ENCODE assay signal across 11 cellular contexts in the genomic region with DNA sequence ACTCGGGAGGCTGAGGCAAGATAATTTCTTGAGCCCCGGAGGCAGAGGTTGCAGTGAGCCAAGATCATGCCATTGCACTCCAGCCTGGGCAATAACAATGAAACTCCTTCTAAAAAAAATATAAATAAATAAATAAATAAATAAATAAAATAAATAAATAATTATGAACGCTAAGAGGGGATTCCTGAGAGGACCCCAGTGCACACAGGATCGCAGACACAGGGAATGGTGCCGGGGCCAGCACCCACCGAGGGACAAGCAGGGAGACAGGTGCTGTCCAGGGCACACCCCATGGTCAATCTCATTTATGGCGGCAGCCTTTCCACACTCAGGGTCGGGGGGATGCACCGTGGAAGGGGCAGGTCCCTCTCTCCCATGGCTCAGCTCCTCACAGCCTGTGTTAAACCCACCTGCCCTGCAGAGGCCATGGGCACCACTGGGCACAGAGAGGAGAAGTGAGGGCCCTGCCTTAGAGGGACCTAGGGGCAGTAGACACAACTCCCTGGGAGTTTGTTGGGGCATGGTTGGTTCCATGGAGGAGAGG. TPM values are rescaled to one million over a fixed set of nuclear protein-coding genes. Genes with fewer than 3 reads are reported as not detected.
DNase-seq lines count a peak whose midpoint lies in the region; ATAC-seq and TF ChIP-seq lines count a peak whose summit lies in the region.
"Had no signal": no experiment of that assay in that cellular context is flagged by ENCODE, and none has a peak within 500 bp of the region (broad histone marks: within the 10 kb centered on the region; RNA-seq: fewer than 3 reads in every experiment).

No MANE protein-coding gene starts in this region.

- no peaks in the 10 kb centered on the region for H3K36me3 ChIP-seq in neural progenitor cell
- H3K36me3 ChIP-seq: BLaER1 treated with 17β-estradiol and CSF1 and Interleukin-3, amounts not matched to agents 10 nM and 100 nM had no signal

- H3K79me2 ChIP-seq in neural progenitor cell (ENCODE audit: low read depth) = no peaks in the 10 kb centered on the region

- no peaks in the 10 kb centered on the region for H3K9me3 Mint-ChIP-seq in natural killer cell treated with Interleukin-12 subunit alpha and Interleukin-12 subunit beta and Interleukin-15 and Interleukin-18, amount 100 ng/mL, for 72 hours
- no peaks in the 10 kb centered on the region for H3K9me3 Mint-ChIP-seq in natural killer cell
- peaks cover 9% of the 10 kb centered on the region for H3K9me3 Mint-ChIP-seq in neural progenitor cell
- H3K9me3 Mint-ChIP-seq: CD4-positive, alpha-beta memory T cell had no signal

- peaks cover 3 to 6% of the 10 kb centered on the region in 2 donors for H3K4me1 Mint-ChIP-seq in natural killer cell treated with Interleukin-12 subunit alpha and Interleukin-12 subunit beta and Interleukin-15 and Interleukin-18, amount 100 ng/mL, for 72 hours (ENCODE audit: low read depth in 2 of 2)
- H3K4me1 Mint-ChIP-seq in natural killer cell = peaks cover 0 to 3% of the 10 kb centered on the region in 2 donors
- H3K4me1 Mint-ChIP-seq in T-helper 17 cell = peaks cover 17% of the 10 kb centered on the region
- H3K4me1 Mint-ChIP-seq in neural progenitor cell = peaks cover 10% of the 10 kb centered on the region

- H3K9ac ChIP-seq in neural progenitor cell = no peak overlapping the region
- H3K9ac ChIP-seq: BLaER1 treated with 17β-estradiol and CSF1 and Interleukin-3, amounts not matched to agents 10 nM and 100 nM had no signal

- H3K27ac ChIP-seq in neural progenitor cell = no peak overlapping the region
- H3K27ac ChIP-seq: BLaER1 treated with 17β-estradiol and CSF1 and Interleukin-3, amounts not matched to agents 10 nM and 100 nM; RWPE1 had no signal

- H3K36me3 Mint-ChIP-seq in natural killer cell treated with Interleukin-12 subunit alpha and Interleukin-12 subunit beta and Interleukin-15 and Interleukin-18, amount 100 ng/mL, for 72 hours = no peaks in the 10 kb centered on the region
- H3K36me3 Mint-ChIP-seq in natural killer cell (no peaks in the 10 kb centered on the region), T-helper 17 cell (ENCODE audit: low read depth) (peaks cover 9% of the 10 kb centered on the region), neural progenitor cell (no peaks in the 10 kb centered on the region)
- H3K36me3 Mint-ChIP-seq: CD4-positive, alpha-beta memory T cell had no signal

- no peak for ATAC-seq in natural killer cell treated with Interleukin-12 subunit alpha and Interleukin-12 subunit beta and Interleukin-15 and Interleukin-18, amount 100 ng/mL, for 72 hours
- no peak for ATAC-seq in natural killer cell
- no peak for ATAC-seq in T-helper 17 cell
- ATAC-seq in GM19351 (IDR thresholded peaks at IDR 0.05; ENCODE audit: unreplicated experiment) = no peak

- H3K4me2 ChIP-seq in neural progenitor cell = no peak overlapping the region

- H3K27ac Mint-ChIP-seq in natural killer cell treated with Interleukin-12 subunit alpha and Interleukin-12 subunit beta and Interleukin-15 and Interleukin-18, amount 100 ng/mL, for 72 hours = no peak overlapping the region
- H3K27ac Mint-ChIP-seq in natural killer cell (no peak overlapping the region), T-helper 17 cell (no peak overlapping the region), neural progenitor cell (no peak overlapping the region)
- H3K27ac Mint-ChIP-seq: CD4-positive, alpha-beta memory T cell had no signal

- TF ChIP-seq CTCF in natural killer cell (IDR thresholded peaks at IDR 0.05) (no peak), neural progenitor cell (IDR thresholded peaks at IDR 0.05) (no peak)

- intact Hi-C loops in natural killer cell (cut with micrococcal nuclease) = no loop called here

- no peak overlapping the region for H3K4me3 ChIP-seq in neural progenitor cell
- H3K4me3 ChIP-seq: BLaER1 treated with 17β-estradiol and CSF1 and Interleukin-3, amounts not matched to agents 10 nM and 100 nM had no signal

- H2AFZ ChIP-seq in neural progenitor cell (replicated peaks) = no peak overlapping the region

- peaks cover 43% of the 10 kb centered on the region for H3K27me3 ChIP-seq in neural progenitor cell

- H4K20me1 ChIP-seq in neural progenitor cell (ENCODE audit: low read depth) = no peaks in the 10 kb centered on the region
- H4K20me1 ChIP-seq: BLaER1 treated with 17β-estradiol and CSF1 and Interleukin-3, amounts not matched to agents 10 nM and 100 nM had no signal

- no peaks in the 10 kb centered on the region for H3K9me3 ChIP-seq in T-helper 17 cell (ENCODE audit: control insufficient read depth, low read length, poor library complexity, severe bottlenecking)
- H3K9me3 ChIP-seq in neural progenitor cell (ENCODE audit: low read depth) = no peaks in the 10 kb centered on the region

- H3K4me3 Mint-ChIP-seq in natural killer cell treated with Interleukin-12 subunit alpha and Interleukin-12 subunit beta and Interleukin-15 and Interleukin-18, amount 100 ng/mL, for 72 hours = no peak overlapping the region
- no peak overlapping the region for H3K4me3 Mint-ChIP-seq in natural killer cell
- peak overlapping the region; percentile 7 for H3K4me3 Mint-ChIP-seq in T-helper 17 cell
- H3K4me3 Mint-ChIP-seq in neural progenitor cell = peak overlapping the region; percentile 66
- H3K4me3 Mint-ChIP-seq: CD4-positive, alpha-beta memory T cell had no signal

- peaks cover 17 to 19% of the 10 kb centered on the region in 2 donors for H3K27me3 Mint-ChIP-seq in natural killer cell treated with Interleukin-12 subunit alpha and Interleukin-12 subunit beta and Interleukin-15 and Interleukin-18, amount 100 ng/mL, for 72 hours
- peaks cover 16 to 33% of the 10 kb centered on the region in 2 donors for H3K27me3 Mint-ChIP-seq in natural killer cell (ENCODE audit: low read depth in 2 of 2)
- H3K27me3 Mint-ChIP-seq in T-helper 17 cell = peaks cover 49% of the 10 kb centered on the region
- H3K27me3 Mint-ChIP-seq in neural progenitor cell (ENCODE audit: insufficient read depth, low read depth) = peaks cover 30% of the 10 kb centered on the region

- peak; percentile 8 for DNase-seq in natural killer cell treated with Interleukin-12 subunit alpha and Interleukin-12 subunit beta and Interleukin-15 and Interleukin-18, amount 100 ng/mL, for 72 hours (ENCODE audit: low spot score)
- no peak for DNase-seq in natural killer cell
- DNase-seq in T-helper 17 cell = no peak
- DNase-seq in neural progenitor cell (ENCODE audit: low spot score) = no peak
- DNase-seq in NCI-H2196 (lab: John Stamatoyannopoulos, UW; ENCODE audit: unreplicated experiment) = no peak
- no peak for DNase-seq in UCSD-AML1 (lab: John Stamatoyannopoulos, UW; ENCODE audit: unreplicated experiment)

- H3F3A ChIP-seq in neural progenitor cell (ENCODE audit: low read depth) = no peaks in the 10 kb centered on the region

- H3K4me1 ChIP-seq in neural progenitor cell = no peaks in the 10 kb centered on the region

RNA-seq across cellular contexts. Expression of gene RAMP3, which starts 2.2 kb away (rescaled TPM):
- not detected for total RNA-seq in natural killer cell treated with Interleukin-12 subunit alpha and Interleukin-12 subunit beta and Interleukin-15 and Interleukin-18, amount 100 ng/mL, for 72 hours
- not detected for total RNA-seq in natural killer cell
- total RNA-seq in T-helper 17 cell = under 1 TPM; 0.65 to 0.76 TPM
- total RNA-seq in neural progenitor cell (ENCODE audit: low replicate concordance) = not detected in 2 replicates
- total RNA-seq: CD4-positive, alpha-beta memory T cell; HT-29 had no signal

RNA-seq across cellular contexts. Expression of gene TBRG4, which starts 43.9 kb away (rescaled TPM):
- total RNA-seq in natural killer cell treated with Interleukin-12 subunit alpha and Interleukin-12 subunit beta and Interleukin-15 and Interleukin-18, amount 100 ng/mL, for 72 hours = 100 to 1,000 TPM; 123 to 211 TPM
- total RNA-seq in natural killer cell (10 to 100 TPM; 48.6 to 56.7 (median 55.9) TPM), T-helper 17 cell (10 to 100 TPM; 63.6 to 85.1 TPM), neural progenitor cell (ENCODE audit: low replicate concordance) (32.2 and 63.7 TPM in 2 replicates)

Comparison
In these comparisons a context has a peak if more than half of its experiments do, and no peak if none do; other contexts are left out.
1. H3K4me3 Mint-ChIP-seq: peak in T-helper 17 cell (single experiment) and neural progenitor cell (single experiment); none in natural killer cell treated with Interleukin-12 subunit alpha and Interleukin-12 subunit beta and Interleukin-15 and Interleukin-18, amount 100 ng/mL, for 72 hours (single experiment) and natural killer cell (single experiment).